In the genomic region with DNA sequence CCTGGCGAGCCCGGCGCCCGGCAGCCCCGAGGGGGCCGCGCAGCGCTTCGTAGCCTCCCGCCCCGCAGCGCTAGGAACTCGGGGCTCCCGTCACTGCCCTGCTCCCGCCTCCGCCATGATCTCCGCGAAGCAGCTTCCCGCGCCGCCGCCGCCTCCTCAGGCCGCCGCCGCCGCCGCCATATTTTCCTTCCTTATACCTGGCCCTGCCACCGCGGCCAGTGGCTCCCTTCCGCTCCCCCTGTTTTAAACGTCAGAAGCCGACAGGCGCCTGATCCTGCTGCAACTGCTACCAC, we compare ENCODE assay signal across 8 cellular contexts. TPM values are rescaled to one million over a fixed set of nuclear protein-coding genes. Genes with fewer than 3 reads are reported as not detected.
DNase-seq lines count a peak whose midpoint lies in the region; ATAC-seq and TF ChIP-seq lines count a peak whose summit lies in the region.

No MANE protein-coding gene starts in this region.

- H3K4me3 ChIP-seq in OCI-LY7 (ENCODE audit: low read depth, low read length, poor library complexity, severe bottlenecking) (peak overlapping the region; percentile 85), epithelial cell of esophagus (ENCODE audit: low read length) (peak overlapping the region; percentile 94)

- BruUV-seq in OCI-LY7 (replicated peaks; lab: Mats Ljungman, UMichigan), result no TSS peak

- POLR2A ChIA-PET in OCI-LY7 (lab: Charles Lee), result interaction anchor here (0.8 to 3.1 kb wide), 5 partner anchors 11 to 112 kb away, joined by 3 to 17 read pairs (median 5); no protein-coding TSS in a partner anchor

- peak overlapping the region; percentile 88; the same call in 1 of the 2 replicates for H2AFZ ChIP-seq in OCI-LY7 (ENCODE audit: low read length)

- no peaks in the 10 kb centered on the region for H3K9me3 ChIP-seq in OCI-LY7 (ENCODE audit: low read length)

- peak overlapping the region; percentile 87 for H3K27ac ChIP-seq in OCI-LY7 (ENCODE audit: low read depth, low read length, poor library complexity, severe bottlenecking)

- no peaks in the 10 kb centered on the region for H3K9me3 Mint-ChIP-seq in neural crest cell

- H3K9me2 ChIP-seq in OCI-LY7 (ENCODE audit: insufficient read depth, low read length), result no peaks in the 10 kb centered on the region

- no peak for DNase-seq in activated CD4-positive, CD25-positive, alpha-beta regulatory T cell treated with anti-CD3 and anti-CD28 coated beads, Interleukin-2, amount 50 U/mL, for 72 hours
- DNase-seq in OCI-LY7 (ENCODE audit: low spot score), result no peak
- no peak for DNase-seq in epithelial cell of esophagus (ENCODE audit: low read depth)
- no peak for DNase-seq in neural crest cell (ENCODE audit: low read depth, low spot score)
- DNase-seq in cerebellar nuclear complex (lab: John Stamatoyannopoulos, UW), result no peak
- no peak for DNase-seq in OCI-M1 (lab: John Stamatoyannopoulos, UW)

- intact Hi-C loops in OCI-LY7 (cut with micrococcal nuclease; ENCODE audit: unreplicated experiment), result loop anchor here (1.0 to 2.0 kb wide), 2 partner anchors 14 to 449 kb away; a partner anchor contains a TSS

- H4K20me1 ChIP-seq in OCI-LY7 (ENCODE audit: insufficient read depth, low read length), result peaks cover 32% of the 10 kb centered on the region

- ATAC-seq in activated CD4-positive, CD25-positive, alpha-beta regulatory T cell treated with anti-CD3 and anti-CD28 coated beads, Interleukin-2, amount 50 U/mL, for 24 hours, result peak; percentile 18 to 32
- peak; percentile 26 for ATAC-seq in HG02798 (IDR thresholded peaks at IDR 0.05; ENCODE audit: poor library complexity, unreplicated experiment)

- peak overlapping the region; percentile 100 for H3K27ac Mint-ChIP-seq in neural crest cell (ENCODE audit: unreplicated experiment)

- CTCF ChIA-PET in OCI-LY7 (lab: Charles Lee; ENCODE audit: unreplicated experiment), result no interaction called here

- peaks cover 36% of the 10 kb centered on the region for H3K4me1 ChIP-seq in OCI-LY7 (ENCODE audit: insufficient read depth, low read length, poor library complexity, severe bottlenecking)

- peaks cover 6% of the 10 kb centered on the region for H3K36me3 Mint-ChIP-seq in neural crest cell (ENCODE audit: low read depth)

- H3K4me3 Mint-ChIP-seq in neural crest cell, result peak overlapping the region; percentile 98

- H3K27me3 Mint-ChIP-seq in neural crest cell (ENCODE audit: low read depth), result no peaks in the 10 kb centered on the region

- peaks cover 43% of the 10 kb centered on the region for H3K36me3 ChIP-seq in OCI-LY7 (ENCODE audit: insufficient read depth, low read length)

- peak overlapping the region; percentile 91 for H3K4me2 ChIP-seq in OCI-LY7 (ENCODE audit: low read length)

- TF ChIP-seq CTCF in OCI-LY7 (conservative IDR thresholded peaks at IDR 0.05; ENCODE audit: low read length), result no peak
- TF ChIP-seq CTCF in epithelial cell of esophagus (IDR thresholded peaks at IDR 0.05; ENCODE audit: insufficient read depth, low read depth, low read length, missing control alignments), result no peak
- TF ChIP-seq CTCF in neural crest cell (conservative IDR thresholded peaks at IDR 0.05), result no peak

- H3K4me1 Mint-ChIP-seq in neural crest cell, result peaks cover 27% of the 10 kb centered on the region

- H3K79me2 ChIP-seq in OCI-LY7 (ENCODE audit: insufficient read depth, low read depth, low read length), result peaks cover 63% of the 10 kb centered on the region

RNA-seq across cellular contexts. Expression of a gene that starts 0.3 kb away (rescaled TPM):
- 80.7 and 84.7 TPM in 2 replicates for total RNA-seq in OCI-LY7 (2014; rRNA removed; shearing (Covaris generic))
- 119 and 120 TPM in 2 replicates for total RNA-seq in OCI-LY7 (2022)
- total RNA-seq in neural crest cell, result 111 TPM in 2 replicates
